ENCODE assay signal across 18 cellular contexts in the genomic region with DNA sequence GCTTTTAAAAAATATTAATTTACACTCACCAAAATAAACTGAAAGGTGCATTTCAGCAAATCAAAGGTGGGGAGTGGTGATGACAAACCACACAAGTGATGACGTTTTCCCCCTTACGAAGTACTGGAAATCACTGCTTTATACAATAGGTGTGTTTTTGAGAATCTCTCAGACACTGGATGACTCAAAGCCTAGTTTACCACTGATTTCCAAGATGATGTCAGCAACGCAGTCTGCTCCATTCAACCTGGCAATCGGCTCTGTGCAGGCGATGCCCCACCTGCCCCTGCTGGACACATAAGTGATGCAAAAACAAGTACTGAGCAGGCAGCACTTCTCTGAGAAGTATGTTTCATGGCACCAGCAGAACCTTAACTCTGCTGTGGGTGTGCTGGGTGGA.
DNase-seq lines count a peak whose midpoint lies in the region; ATAC-seq, FAIRE-seq and TF ChIP-seq lines count a peak whose summit lies in the region.
"Had no signal": no experiment of that assay in that cellular context is flagged by ENCODE, and none has a peak within 500 bp of the region (broad histone marks: within the 10 kb centered on the region; RNA-seq: fewer than 3 reads in every experiment).

No MANE protein-coding gene starts in this region.

- no peak for DNase-seq in HepG2 (ENCODE audit: low spot score)
- no peak for DNase-seq in right lobe of liver
- peak; percentile 35 for DNase-seq in RWPE1 (ENCODE audit: low spot score)
- peak; percentile 41 for DNase-seq in epithelial cell of prostate (ENCODE audit: low read depth, low spot score)
- DNase-seq in activated CD4-positive, CD25-positive, alpha-beta regulatory T cell (lab: John Stamatoyannopoulos, UW) = no peak
- DNase-seq in cortex of kidney (lab: John Stamatoyannopoulos, UW) = no peak
- DNase-seq in NCI-H510A (lab: John Stamatoyannopoulos, UW) = no peak
- DNase-seq: DMS153, IMR-90, Kasumi-1, NCI-H187, NCI-H345, NCI-H69, OCI-M1 had no signal

- WGBS in HepG2 (ENCODE audit: low lambda C conversion rate) = 25% methylated on average over 5 of the region's 5 CpGs
- 75% methylated on average over 5 of the region's 5 CpGs for WGBS in right lobe of liver (ENCODE audit: insufficient coverage, low coverage, low lambda C conversion rate, missing lambda C conversion rate)
- 84 to 100% methylated on average over 3 to 5 of the region's 5 CpGs for WGBS in gastroesophageal sphincter (ENCODE audit: low coverage in 1 of 2), 2 donors

- CTCF ChIA-PET in HepG2 (lab: Yijun Ruan, JAX; ENCODE audit: low intra/inter-chr PET ratio, low total read pairs) (no interaction called here), RWPE1 (lab: Yijun Ruan, JAX) (interaction anchor here (0.7 kb wide), 1 partner anchor 110 kb away, joined by 7 read pairs; no protein-coding TSS in a partner anchor)

- TF ChIP-seq POLR2A in HepG2 (IDR thresholded peaks at IDR 0.05; ENCODE audit: insufficient read depth in 1 of 2, low read depth in 2 of 2, low read length in 2 of 2) (no peak), right lobe of liver (IDR thresholded peaks at IDR 0.05) (no peak), gastroesophageal sphincter (IDR thresholded peaks at IDR 0.05) (no peak)

- H3K27me3 ChIP-seq in HepG2 (ENCODE audit: control insufficient read depth in 1 of 2, insufficient read depth in 2 of 2, low read length in 2 of 2) = peaks cover 1 to 42% of the 10 kb centered on the region in 2 experiments; a peak in 4 of 5 replicates
- H3K27me3 ChIP-seq in right lobe of liver = no peaks in the 10 kb centered on the region
- no peaks in the 10 kb centered on the region for H3K27me3 ChIP-seq in gastroesophageal sphincter

- H3K4me2 ChIP-seq in HepG2 (ENCODE audit: low read depth, low read length) = no peak overlapping the region

- H3K9ac ChIP-seq in HepG2 (ENCODE audit: insufficient read depth, low read depth, low read length) = no peak overlapping the region

- TF ChIP-seq RAD21 in HepG2 (CRISPR knock-in tag; IDR thresholded peaks at IDR 0.05) = no peak

- TF ChIP-seq CTCF in HepG2 (CRISPR knock-in tag; IDR thresholded peaks at IDR 0.05) = no peak
- TF ChIP-seq CTCF in right lobe of liver (IDR thresholded peaks at IDR 0.05) = no peak
- no peak for TF ChIP-seq CTCF in RWPE1 (conservative IDR thresholded peaks at IDR 0.05; ENCODE audit: low read depth)
- no peak for TF ChIP-seq CTCF in gastroesophageal sphincter (IDR thresholded peaks at IDR 0.05)

- BruUV-seq in HepG2 (replicated peaks; lab: Mats Ljungman, UMichigan) = no TSS peak

- H3K36me3 ChIP-seq in HepG2 (replicated peaks in 1 of 2; ENCODE audit: control insufficient read depth in 1 of 2, insufficient read depth in 2 of 2, low read length in 2 of 2) (no peaks in the 10 kb centered on the region), right lobe of liver (no peaks in the 10 kb centered on the region), gastroesophageal sphincter (no peaks in the 10 kb centered on the region)

- H2AFZ ChIP-seq in HepG2 (ENCODE audit: low read length) = no peak overlapping the region

- no peak for TF ChIP-seq EP300 in HepG2 (IDR thresholded peaks at IDR 0.05; ENCODE audit: low read depth in 2 of 2, low read length in 2 of 2)
- no peak for TF ChIP-seq EP300 in HepG2 (CRISPR knock-in tag; IDR thresholded peaks at IDR 0.05; ENCODE audit: borderline replicate concordance)
- TF ChIP-seq EP300 in gastroesophageal sphincter (IDR thresholded peaks at IDR 0.05) = no peak

- peak; percentile 51 for ATAC-seq in HepG2
- ATAC-seq in right lobe of liver = no peak
- ATAC-seq in gastroesophageal sphincter = no peak

- POLR2A ChIA-PET in HepG2 (lab: Yijun Ruan, JAX) (no interaction called here), RWPE1 (lab: Yijun Ruan, JAX; ENCODE audit: low non-redundant PET) (no interaction called here)

- no peaks in the 10 kb centered on the region for H4K20me1 ChIP-seq in HepG2 (ENCODE audit: insufficient read depth, low read length)

- FAIRE-seq in HepG2 (lab: Jason Lieb, UNC) = no peak
- FAIRE-seq: GM19239, H54 had no signal

- intact Hi-C loops in HepG2 (cut with micrococcal nuclease; ENCODE audit: unreplicated experiment) = no loop called here
- intact Hi-C loops in right lobe of liver (cut with DNase I) = no loop called here

- H3K4me3 ChIP-seq in HepG2 (replicated peaks in 1 of 3; ENCODE audit: insufficient read depth in 1 of 3, low read depth in 2 of 3, low read length in 3 of 3) = no peak overlapping the region
- no peak overlapping the region for H3K4me3 ChIP-seq in right lobe of liver
- H3K4me3 ChIP-seq in gastroesophageal sphincter = no peak overlapping the region

- H3K4me1 ChIP-seq in HepG2 (ENCODE audit: insufficient read depth, low read length) = no peaks in the 10 kb centered on the region
- H3K4me1 ChIP-seq in right lobe of liver = no peaks in the 10 kb centered on the region
- no peaks in the 10 kb centered on the region for H3K4me1 ChIP-seq in gastroesophageal sphincter

- H3K27ac ChIP-seq in HepG2 (ENCODE audit: extremely low read length, insufficient read depth, low read length) (no peak overlapping the region), right lobe of liver (no peak overlapping the region), RWPE1 (no peak overlapping the region), epithelial cell of prostate (peak overlapping the region; percentile 56), gastroesophageal sphincter (no peak overlapping the region)
- H3K27ac ChIP-seq: C4-2B had no signal

- no peaks in the 10 kb centered on the region for H3K79me2 ChIP-seq in HepG2 (ENCODE audit: insufficient read depth, low read length)

- in situ Hi-C loops in HepG2 (cut with HindIII; ENCODE audit: extremely low pct_ligation_motif_present, low pct_unique_long_range_greater_than_20kb) = no loop called here

- H3K9me3 ChIP-seq in HepG2 (ENCODE audit: low read length) (no peaks in the 10 kb centered on the region), right lobe of liver (no peaks in the 10 kb centered on the region), gastroesophageal sphincter (no peaks in the 10 kb centered on the region)

TF ChIP-seq in HepG2, 621 proteins besides CTCF, POLR2A, EP300 and RAD21:
- TF ChIP-seq CREB1 (IDR thresholded peaks at IDR 0.05) = peak; percentile 78
- no peak for TF ChIP-seq CREB1 (CRISPR knock-in tag; IDR thresholded peaks at IDR 0.05)
- TF ChIP-seq, protein P1, sequence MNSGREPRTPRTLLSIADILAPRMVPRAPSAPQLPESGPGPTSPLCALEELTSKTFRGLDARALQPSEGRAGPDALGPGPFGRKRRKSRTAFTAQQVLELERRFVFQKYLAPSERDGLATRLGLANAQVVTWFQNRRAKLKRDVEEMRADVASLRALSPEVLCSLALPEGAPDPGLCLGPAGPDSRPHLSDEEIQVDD (CRISPR knock-in tag; IDR thresholded peaks at IDR 0.05; ENCODE audit: borderline replicate concordance) = no peak

Comparison
In these comparisons a context has a peak if more than half of its experiments do, and no peak if none do; other contexts are left out.
1. DNase-seq: peak in RWPE1 (single experiment) and epithelial cell of prostate (single experiment); none in HepG2 (single experiment), right lobe of liver (0 of 3), activated CD4-positive, CD25-positive, alpha-beta regulatory T cell (0 of 4), cortex of kidney (single experiment) and NCI-H510A (single experiment).